Comparison of ENCODE assay signal across 29 cellular contexts in the genomic region with DNA sequence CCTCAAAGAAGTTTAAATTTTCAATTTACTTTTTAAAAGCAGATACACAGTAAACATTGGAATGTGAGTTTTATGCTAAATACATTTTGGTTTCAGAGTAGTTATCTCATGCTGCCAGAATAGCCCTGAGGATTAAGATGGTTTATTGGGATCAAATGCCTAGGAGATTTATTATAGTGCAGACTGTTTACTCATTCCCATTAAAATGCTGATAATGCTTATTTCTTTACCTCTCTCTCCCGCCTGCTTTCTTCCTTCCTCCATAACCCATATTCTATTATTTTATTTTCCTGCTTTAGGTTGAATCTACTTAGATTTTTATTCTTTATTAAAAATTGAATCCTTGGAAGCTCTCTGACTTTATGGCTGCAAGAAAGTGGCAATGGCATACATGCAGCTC.
"Had no signal": no experiment of that assay in that cellular context is flagged by ENCODE, and none has a peak within 500 bp of the region (broad histone marks: within the 10 kb centered on the region; RNA-seq: fewer than 3 reads in every experiment).

No MANE protein-coding gene starts in this region.

- H3K4me3 Mint-ChIP-seq: dendritic cell treated with granulocyte-macrophage colony-stimulating factor and Interleukin-4, amounts not matched to agents 40 ng/mL and 50 ng/mL, for 4 days; endodermal cell; naive thymus-derived CD4-positive, alpha-beta T cell; nephron; neural progenitor cell; stimulated activated naive B cell treated with anti-CD40 and anti-IgM and Interleukin-4, amounts not matched to agents 10 μg/mL and 1 μg/mL and 100 μg/mL, for 72 hours; stimulated activated naive CD8-positive, alpha-beta T cell treated with anti-CD3 and anti-CD28 coated beads, Interleukin-15, Interleukin-2, amounts not matched to agents 100 ng/mL and 50 ng/mL, for 24 hours had no signal

- H3K4me3 ChIP-seq: colonic mucosa, gastrocnemius medialis, left lung, neural progenitor cell, right atrium auricular region, skin epidermis, thoracic aorta, tibial nerve, upper lobe of left lung had no signal

- DNase-seq: colonic mucosa; effector CD8-positive, alpha-beta T cell; endodermal cell; foreskin fibroblast; gastrocnemius medialis; head of caudate nucleus; left cardiac atrium; left lung; mesenchymal stem cell; midbrain; naive thymus-derived CD4-positive, alpha-beta T cell; stimulated activated CD4-positive, alpha-beta T cell treated with anti-CD3 and anti-CD28 coated beads, Interleukin-15, amount 100 ng/mL, for 24 hours; stimulated activated CD4-positive, alpha-beta T cell treated with anti-CD3 and anti-CD28 coated beads, Interleukin-2, amount 100 ng/mL, for 48 hours; stimulated activated naive B cell treated with anti-CD40 and anti-IgM and Interleukin-4, amounts not matched to agents 10 μg/mL and 1 μg/mL and 100 μg/mL, for 72 hours; upper lobe of left lung had no signal

- H3K36me3 Mint-ChIP-seq: naive thymus-derived CD4-positive, alpha-beta T cell; neural progenitor cell; stimulated activated naive B cell treated with anti-CD40 and anti-IgM and Interleukin-4, amounts not matched to agents 10 μg/mL and 1 μg/mL and 100 μg/mL, for 72 hours had no signal

- H3K4me1 ChIP-seq: colonic mucosa, gastrocnemius medialis, left lung, parathyroid adenoma, right atrium auricular region, tibial nerve, upper lobe of left lung had no signal

- H3K27ac ChIP-seq: colonic mucosa, epithelial cell of prostate, gastrocnemius medialis, left lung, neural progenitor cell, parathyroid adenoma, right atrium auricular region, skin epidermis, thoracic aorta, tibial nerve, upper lobe of left lung had no signal

- H3K4me1 Mint-ChIP-seq: naive thymus-derived CD4-positive, alpha-beta T cell; nephron; neural progenitor cell; stimulated activated naive B cell treated with anti-CD40 and anti-IgM and Interleukin-4, amounts not matched to agents 10 μg/mL and 1 μg/mL and 100 μg/mL, for 72 hours had no signal

- H2AFZ ChIP-seq: neural progenitor cell, parathyroid adenoma had no signal

- H3K9me3 Mint-ChIP-seq: endodermal cell; nephron; neural progenitor cell; stimulated activated naive B cell treated with anti-CD40 and anti-IgM and Interleukin-4, amounts not matched to agents 10 μg/mL and 1 μg/mL and 100 μg/mL, for 72 hours had no signal

- H3K79me2 ChIP-seq: parathyroid adenoma had no signal

- FAIRE-seq: islet of Langerhans, urothelium cell line had no signal

- H3K27ac Mint-ChIP-seq: dendritic cell treated with granulocyte-macrophage colony-stimulating factor and Interleukin-4, amounts not matched to agents 40 ng/mL and 50 ng/mL, for 4 days; endodermal cell; naive thymus-derived CD4-positive, alpha-beta T cell; neural progenitor cell; progenitor cell of endocrine pancreas; stimulated activated naive B cell treated with anti-CD40 and anti-IgM and Interleukin-4, amounts not matched to agents 10 μg/mL and 1 μg/mL and 100 μg/mL, for 72 hours; stimulated activated naive CD8-positive, alpha-beta T cell treated with anti-CD3 and anti-CD28 coated beads, Interleukin-15, Interleukin-2, amounts not matched to agents 100 ng/mL and 50 ng/mL, for 24 hours had no signal

- H3K27me3 ChIP-seq: colonic mucosa, gastrocnemius medialis, left lung, neural progenitor cell, right atrium auricular region, tibial nerve, upper lobe of left lung had no signal

- H3K4me2 ChIP-seq: neural progenitor cell had no signal

- H3K9ac ChIP-seq: neural progenitor cell, parathyroid adenoma had no signal

- H3K27me3 Mint-ChIP-seq: dendritic cell treated with granulocyte-macrophage colony-stimulating factor and Interleukin-4, amounts not matched to agents 40 ng/mL and 50 ng/mL, for 4 days; naive thymus-derived CD4-positive, alpha-beta T cell; progenitor cell of endocrine pancreas; stimulated activated naive B cell treated with anti-CD40 and anti-IgM and Interleukin-4, amounts not matched to agents 10 μg/mL and 1 μg/mL and 100 μg/mL, for 72 hours; stimulated activated naive CD8-positive, alpha-beta T cell treated with anti-CD3 and anti-CD28 coated beads, Interleukin-15, Interleukin-2, amounts not matched to agents 100 ng/mL and 50 ng/mL, for 24 hours had no signal

- H3K36me3 ChIP-seq: colonic mucosa, gastrocnemius medialis, left lung, neural progenitor cell, right atrium auricular region, thoracic aorta, tibial nerve, upper lobe of left lung had no signal

- H3K9me3 ChIP-seq: colonic mucosa, gastrocnemius medialis, left lung, right atrium auricular region, thoracic aorta, tibial nerve, upper lobe of left lung had no signal

- ATAC-seq: esophagus mucosa; gastrocnemius medialis; left cardiac atrium; left lung; naive thymus-derived CD4-positive, alpha-beta T cell; stimulated activated naive B cell treated with anti-CD40 and anti-IgM and Interleukin-4, amounts not matched to agents 10 μg/mL and 1 μg/mL and 100 μg/mL, for 72 hours had no signal
